Comparison of ENCODE assay signal across 8 cellular contexts in genomic region chr16:11976850-11977205, GRCh38. TPM values are rescaled to one million over a fixed set of nuclear protein-coding genes. Genes with fewer than 3 reads are reported as not detected.
A peak's percentile ranks its signal among the peaks of the same experiment; 100 is the strongest.
DNase-seq lines count a peak whose midpoint lies in the region; ATAC-seq and TF ChIP-seq lines count a peak whose summit lies in the region.

No MANE protein-coding gene starts in this region.

- H3K9me3 Mint-ChIP-seq in activated CD8-positive, alpha-beta T cell treated with anti-CD3 and anti-CD28 coated beads for 36 hours = no peaks in the 10 kb centered on the region

- POLR2A ChIA-PET in activated CD8-positive, alpha-beta T cell treated with anti-CD3 and anti-CD28 coated beads for 36 hours (lab: Charles Lee) = interaction anchor here (0.9 to 1.6 kb wide), 8 partner anchors 11 to 234 kb away, joined by 3 to 7 read pairs (median 4); partner anchors contain the start of genes GSPT1, RSL1D1, TNFRSF17 and TXNDC11

- no peaks in the 10 kb centered on the region for H3K27me3 Mint-ChIP-seq in activated CD8-positive, alpha-beta T cell treated with anti-CD3 and anti-CD28 coated beads for 36 hours

- peaks cover 37% of the 10 kb centered on the region for H3K4me1 Mint-ChIP-seq in activated CD8-positive, alpha-beta T cell treated with anti-CD3 and anti-CD28 coated beads for 36 hours (ENCODE audit: low read depth)

- TF ChIP-seq CTCF in activated CD8-positive, alpha-beta T cell treated with anti-CD3 and anti-CD28 coated beads for 36 hours (IDR thresholded peaks at IDR 0.05) = no peak

- H3K36me3 Mint-ChIP-seq in activated CD8-positive, alpha-beta T cell treated with anti-CD3 and anti-CD28 coated beads for 36 hours (ENCODE audit: low read depth) = no peaks in the 10 kb centered on the region

- WGBS in iPS DF 6.9 (ENCODE audit: insufficient coverage, insufficient read length) = no CpG with 5 or more reads among the region's 19 CpGs

- no peaks in the 10 kb centered on the region for H3K9me3 ChIP-seq in iPS DF 6.9 (ENCODE audit: control insufficient read depth, insufficient read depth, low read length)

- peak overlapping the region; percentile 83 for H3K4me3 ChIP-seq in iPS DF 6.9 (ENCODE audit: low read length)

- H3K36me3 ChIP-seq in iPS DF 6.9 (ENCODE audit: control insufficient read depth, insufficient read depth, low read length) = no peaks in the 10 kb centered on the region

- H3K4me3 Mint-ChIP-seq in activated CD8-positive, alpha-beta T cell treated with anti-CD3 and anti-CD28 coated beads for 36 hours = peak overlapping the region; percentile 95

- H3K27ac Mint-ChIP-seq in activated CD8-positive, alpha-beta T cell treated with anti-CD3 and anti-CD28 coated beads for 36 hours = peak overlapping the region; percentile 69

- intact Hi-C loops in Right ventricle myocardium superior (cut with DNase I) (no loop called here), cardiac septum (cut with DNase I) (loop anchor here (2.0 to 5.0 kb wide), 2 partner anchors 60 to 90 kb away; no protein-coding TSS in a partner anchor)
- intact Hi-C loops in activated CD8-positive, alpha-beta T cell treated with anti-CD3 and anti-CD28 coated beads for 36 hours (cut with micrococcal nuclease) = no loop called here

- H3K27me3 ChIP-seq in iPS DF 6.9 (ENCODE audit: control insufficient read depth, insufficient read depth, low read length) = no peaks in the 10 kb centered on the region

- peak; percentile 14 for ATAC-seq in Right ventricle myocardium superior (ENCODE audit: poor library complexity)
- ATAC-seq in activated CD8-positive, alpha-beta T cell treated with anti-CD3 and anti-CD28 coated beads for 36 hours = no peak
- no peak for ATAC-seq in stimulated activated naive CD8-positive, alpha-beta T cell treated with anti-CD3 and anti-CD28 coated beads, Interleukin-15, Interleukin-2, amounts not matched to agents 100 U/mL and 50 U/mL, for 24 hours

- CTCF ChIA-PET in activated CD8-positive, alpha-beta T cell treated with anti-CD3 and anti-CD28 coated beads for 36 hours (lab: Charles Lee) = interaction anchor here (0.8 to 1.9 kb wide), 7 partner anchors 9 to 118 kb away, joined by 3 to 8 read pairs (median 4); no protein-coding TSS in a partner anchor

- H3K4me1 ChIP-seq in iPS DF 6.9 (ENCODE audit: control insufficient read depth, insufficient read depth, low read length) = no peaks in the 10 kb centered on the region

- DNase-seq in Right ventricle myocardium superior (no peak), cardiac septum (ENCODE audit: low spot score) (no peak), iPS DF 6.9 (ENCODE audit: low read depth, low spot score) (no peak), SW 1271 (lab: John Stamatoyannopoulos, UW) (no peak), mesenteric fat pad (ENCODE audit: low spot score) (no peak), inferior parietal cortex (ENCODE audit: extremely low spot score) (no peak)
- no peak for DNase-seq in activated CD8-positive, alpha-beta T cell treated with anti-CD3 and anti-CD28 coated beads for 36 hours
- peak; percentile 17 for DNase-seq in stimulated activated naive CD8-positive, alpha-beta T cell treated with anti-CD3 and anti-CD28 coated beads, Interleukin-15, Interleukin-2, amounts not matched to agents 100 U/mL and 50 U/mL, for 24 hours

- no peak overlapping the region for H3K27ac ChIP-seq in iPS DF 6.9 (ENCODE audit: low read length)

RNA-seq across cellular contexts. Expression of gene SNX29, which starts 0.3 kb away (rescaled TPM):
- total RNA-seq in Right ventricle myocardium superior (16.5 TPM), cardiac septum (13.3 TPM), mesenteric fat pad (71.8 TPM)
- total RNA-seq in activated CD8-positive, alpha-beta T cell treated with anti-CD3 and anti-CD28 coated beads for 36 hours = 1 to 10 TPM; 9.2 to 9.5 TPM

RNA-seq across cellular contexts. Expression of gene TNFRSF17, which starts 11.8 kb away (rescaled TPM):
- total RNA-seq in Right ventricle myocardium superior (not detected), cardiac septum (not detected), mesenteric fat pad (not detected)
- total RNA-seq in activated CD8-positive, alpha-beta T cell treated with anti-CD3 and anti-CD28 coated beads for 36 hours = not detected

RNA-seq across cellular contexts. Expression of gene NPIPB2, which starts 35.0 kb away (rescaled TPM):
- total RNA-seq in Right ventricle myocardium superior = 1.6 TPM
- 1.9 TPM for total RNA-seq in cardiac septum
- total RNA-seq in activated CD8-positive, alpha-beta T cell treated with anti-CD3 and anti-CD28 coated beads for 36 hours = 10 to 100 TPM in 1 of 2 experiments, 1 to 10 TPM in 1; 4.9 to 11.0 TPM
- 10.9 TPM for total RNA-seq in mesenteric fat pad
